In genomic region chr4:169362607-169363006, GRCh38 we compare ENCODE assay signal across 20 cellular contexts.
"Had no signal": no experiment of that assay in that cellular context is flagged by ENCODE, and none has a peak within 500 bp of the region (broad histone marks: within the 10 kb centered on the region; RNA-seq: fewer than 3 reads in every experiment).

No MANE protein-coding gene starts in this region.

- H3K27ac ChIP-seq: body of pancreas, esophagus muscularis mucosa, suprapubic skin, upper lobe of left lung had no signal

- H3K4me3 ChIP-seq: body of pancreas, esophagus muscularis mucosa, suprapubic skin, upper lobe of left lung had no signal

- H3K9me3 ChIP-seq: body of pancreas, suprapubic skin had no signal

- ATAC-seq: left ventricle myocardium superior, natural killer cell had no signal

- H3K36me3 ChIP-seq: esophagus muscularis mucosa, suprapubic skin, upper lobe of left lung had no signal

- H3K27me3 ChIP-seq: body of pancreas, esophagus muscularis mucosa, suprapubic skin, upper lobe of left lung had no signal

- DNase-seq: activated CD4-positive, alpha-beta T cell treated with anti-CD3 and anti-CD28 coated beads, Interleukin-2, amount 50 U/mL, for 1 hour; activated CD4-positive, CD25-positive, alpha-beta regulatory T cell; activated CD8-positive, alpha-beta memory T cell treated with anti-CD3 and anti-CD28 coated beads for 24 hours; activated gamma-delta T cell treated with Interleukin-2 at 50 U/mL for 16 hours; activated naive CD8-positive, alpha-beta T cell treated with anti-CD3 and anti-CD28 coated beads for 36 hours; amygdala; caudate nucleus; hippocampal formation; kidney; left ventricle myocardium superior; natural killer cell; nucleus accumbens; right cardiac atrium; stimulated activated CD4-positive, alpha-beta T cell treated with anti-CD3 and anti-CD28 coated beads, Interleukin-4, amount 100 ng/mL, for 4 hours; stimulated activated CD8-positive, alpha-beta memory T cell treated with anti-CD3 and anti-CD28 coated beads, Interleukin-4, amount 100 ng/mL, for 48 hours; stimulated activated naive CD4-positive, alpha-beta T cell treated with Interleukin-2 at 50 U/mL for 16 hours had no signal

- H3K4me1 ChIP-seq: body of pancreas, esophagus muscularis mucosa, suprapubic skin, upper lobe of left lung had no signal
